8 cellular contexts compared by ENCODE assay signal in genomic region chr3:177196473-177197040, GRCh38. TPM values are rescaled to one million over a fixed set of nuclear protein-coding genes. Genes with fewer than 3 reads are reported as not detected.
DNase-seq lines count a peak whose midpoint lies in the region; ATAC-seq and TF ChIP-seq lines count a peak whose summit lies in the region.

No MANE protein-coding gene starts in this region.

- DNase-seq in Calu3 (peak; percentile 32), HFF-Myc (ENCODE audit: extremely low read depth, low read depth) (no peak), T-helper 17 cell (peak; percentile 12 to 24 (median 23)), cerebellar cortex (ENCODE audit: low spot score) (peak; percentile 60), MV-4-11 (lab: John Stamatoyannopoulos, UW) (no peak)
- peak; percentile 65 to 72 for DNase-seq in stimulated activated CD4-positive, alpha-beta T cell treated with anti-CD3 and anti-CD28 coated beads, Interleukin-2, amount 100 ng/mL, for 24 hours

- no peak for TF ChIP-seq CTCF in Calu3 (IDR thresholded peaks at IDR 0.05; ENCODE audit: unreplicated experiment)
- TF ChIP-seq CTCF in HFF-Myc (IDR thresholded peaks at IDR 0.05; ENCODE audit: low read depth, low read length, missing control alignments) = no peak

- CTCF ChIA-PET in Calu3 (lab: Charles Lee) = interaction anchor here (1.1 to 1.4 kb wide), 4 partner anchors 146 to 163 kb away, joined by 4 to 10 read pairs (median 8); no protein-coding TSS in a partner anchor

- intact Hi-C loops in Calu3 (cut with micrococcal nuclease; ENCODE audit: unreplicated experiment) = loop anchor here (5.0 to 10.0 kb wide), 4 partner anchors 326 to 1128 kb away; no protein-coding TSS in a partner anchor

- H3K27me3 ChIP-seq in layer of hippocampus (ENCODE audit: control insufficient read depth, insufficient read depth, low read length) = no peaks in the 10 kb centered on the region

- H3K36me3 Mint-ChIP-seq in Calu3 (ENCODE audit: insufficient read depth, unreplicated experiment) (peaks cover 61% of the 10 kb centered on the region), T-helper 17 cell (ENCODE audit: low read depth) (peaks cover 2% of the 10 kb centered on the region)

- H3K4me3 Mint-ChIP-seq in Calu3 (ENCODE audit: low read depth, unreplicated experiment) = peak overlapping the region; percentile 70
- peak overlapping the region; percentile 98 for H3K4me3 Mint-ChIP-seq in T-helper 17 cell

- H3K27me3 Mint-ChIP-seq in Calu3 (ENCODE audit: unreplicated experiment) (no peaks in the 10 kb centered on the region), T-helper 17 cell (no peaks in the 10 kb centered on the region)

- H3K27ac Mint-ChIP-seq in Calu3 (ENCODE audit: unreplicated experiment) (peak overlapping the region; percentile 71), T-helper 17 cell (peak overlapping the region; percentile 95)

- no peaks in the 10 kb centered on the region for H3K9me3 Mint-ChIP-seq in Calu3 (ENCODE audit: low read depth, unreplicated experiment)

- H3K27ac ChIP-seq in layer of hippocampus (ENCODE audit: low read depth, low read length) = peak overlapping the region; percentile 90

- H3K4me1 Mint-ChIP-seq in Calu3 (ENCODE audit: low read depth, unreplicated experiment) (peaks cover 36% of the 10 kb centered on the region), T-helper 17 cell (peaks cover 39% of the 10 kb centered on the region)

- no TSS peak for BruUV-seq in Calu3 (replicated peaks; lab: Mats Ljungman, UMichigan)

- H3K9me3 ChIP-seq in T-helper 17 cell (ENCODE audit: control insufficient read depth, low read length, poor library complexity, severe bottlenecking) = no peaks in the 10 kb centered on the region

- peak overlapping the region; percentile 97 for H3K4me3 ChIP-seq in HFF-Myc (replicated peaks; ENCODE audit: low read depth, low read length)

- ATAC-seq in T-helper 17 cell = peak; percentile 6
- ATAC-seq in HG03460 (IDR thresholded peaks at IDR 0.05; ENCODE audit: unreplicated experiment) = no peak

RNA-seq across cellular contexts. Expression of gene TBL1XR1, which starts 0.7 kb away (rescaled TPM):
- 199 and 206 TPM in 2 replicates for total RNA-seq in Calu3 (2022)
- 100 to 1,000 TPM; 115 to 136 TPM for total RNA-seq in T-helper 17 cell

Comparison
In these comparisons a context has a peak if more than half of its experiments do, and no peak if none do; other contexts are left out.
1. DNase-seq: peak in Calu3 (single experiment), T-helper 17 cell (3 of 3), cerebellar cortex (single experiment) and stimulated activated CD4-positive, alpha-beta T cell treated with anti-CD3 and anti-CD28 coated beads, Interleukin-2, amount 100 ng/mL, for 24 hours (2 of 2); none in HFF-Myc (single experiment) and MV-4-11 (single experiment).